Comparison of ENCODE assay signal across 1 cellular context in the genomic region with DNA sequence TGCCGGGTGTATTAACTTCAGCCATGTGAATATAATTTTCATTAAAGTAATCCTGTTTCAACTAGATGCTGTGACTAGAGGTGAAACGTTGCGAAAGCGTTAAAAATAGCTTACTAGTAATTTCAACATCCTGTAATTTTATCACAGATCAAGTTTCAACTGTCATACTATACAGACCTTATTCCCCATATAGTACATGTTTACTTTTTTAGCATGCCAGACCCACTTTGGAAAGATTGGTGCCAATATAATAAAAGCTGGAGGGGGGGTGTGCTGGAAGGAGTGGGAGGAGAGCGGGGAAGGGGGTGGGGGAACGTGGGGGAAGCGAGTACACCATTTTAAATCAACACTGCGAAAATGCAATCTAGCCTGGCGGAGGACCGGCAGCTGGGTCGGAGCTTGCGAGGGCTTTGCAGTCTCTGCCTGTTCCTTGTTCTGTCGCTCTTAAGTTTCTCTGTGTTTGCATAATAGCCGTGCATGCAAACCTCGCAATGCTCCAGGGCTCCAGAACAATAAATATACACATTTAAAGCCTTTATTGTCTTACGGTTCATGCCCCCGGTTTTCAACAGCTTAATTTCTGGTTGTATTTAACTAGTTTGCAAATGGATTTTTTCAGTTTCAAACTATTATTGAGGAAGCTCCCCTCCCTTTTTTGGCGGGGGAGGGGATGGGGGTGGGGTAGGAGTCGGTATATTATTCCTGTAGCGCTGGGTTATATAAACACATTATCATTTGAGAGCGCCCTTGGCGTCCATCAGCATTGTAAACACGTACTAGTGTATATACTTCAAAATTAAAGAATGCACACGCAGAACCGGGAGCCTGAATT.
TF ChIP-seq lines count a peak whose summit lies in the region.

No MANE protein-coding gene starts in this region.

TF ChIP-seq in HepG2, 621 proteins besides CTCF, POLR2A, EP300 and RAD21 (continued from another document):
- TF ChIP-seq, protein P1, sequence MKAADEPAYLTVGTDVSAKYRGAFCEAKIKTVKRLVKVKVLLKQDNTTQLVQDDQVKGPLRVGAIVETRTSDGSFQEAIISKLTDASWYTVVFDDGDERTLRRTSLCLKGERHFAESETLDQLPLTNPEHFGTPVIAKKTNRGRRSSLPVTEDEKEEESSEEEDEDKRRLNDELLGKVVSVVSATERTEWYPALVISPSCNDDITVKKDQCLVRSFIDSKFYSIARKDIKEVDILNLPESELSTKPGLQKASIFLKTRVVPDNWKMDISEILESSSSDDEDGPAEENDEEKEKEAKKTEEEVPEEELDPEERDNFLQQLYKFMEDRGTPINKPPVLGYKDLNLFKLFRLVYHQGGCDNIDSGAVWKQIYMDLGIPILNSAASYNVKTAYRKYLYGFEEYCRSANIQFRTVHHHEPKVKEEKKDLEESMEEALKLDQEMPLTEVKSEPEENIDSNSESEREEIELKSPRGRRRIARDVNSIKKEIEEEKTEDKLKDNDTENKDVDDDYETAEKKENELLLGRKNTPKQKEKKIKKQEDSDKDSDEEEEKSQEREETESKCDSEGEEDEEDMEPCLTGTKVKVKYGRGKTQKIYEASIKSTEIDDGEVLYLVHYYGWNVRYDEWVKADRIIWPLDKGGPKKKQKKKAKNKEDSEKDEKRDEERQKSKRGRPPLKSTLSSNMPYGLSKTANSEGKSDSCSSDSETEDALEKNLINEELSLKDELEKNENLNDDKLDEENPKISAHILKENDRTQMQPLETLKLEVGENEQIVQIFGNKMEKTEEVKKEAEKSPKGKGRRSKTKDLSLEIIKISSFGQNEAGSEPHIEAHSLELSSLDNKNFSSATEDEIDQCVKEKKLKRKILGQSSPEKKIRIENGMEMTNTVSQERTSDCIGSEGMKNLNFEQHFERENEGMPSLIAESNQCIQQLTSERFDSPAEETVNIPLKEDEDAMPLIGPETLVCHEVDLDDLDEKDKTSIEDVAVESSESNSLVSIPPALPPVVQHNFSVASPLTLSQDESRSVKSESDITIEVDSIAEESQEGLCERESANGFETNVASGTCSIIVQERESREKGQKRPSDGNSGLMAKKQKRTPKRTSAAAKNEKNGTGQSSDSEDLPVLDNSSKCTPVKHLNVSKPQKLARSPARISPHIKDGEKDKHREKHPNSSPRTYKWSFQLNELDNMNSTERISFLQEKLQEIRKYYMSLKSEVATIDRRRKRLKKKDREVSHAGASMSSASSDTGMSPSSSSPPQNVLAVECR (CRISPR knock-in tag; IDR thresholded peaks at IDR 0.05; ENCODE audit: borderline replicate concordance), result no peak
- TF ChIP-seq, protein P2, sequence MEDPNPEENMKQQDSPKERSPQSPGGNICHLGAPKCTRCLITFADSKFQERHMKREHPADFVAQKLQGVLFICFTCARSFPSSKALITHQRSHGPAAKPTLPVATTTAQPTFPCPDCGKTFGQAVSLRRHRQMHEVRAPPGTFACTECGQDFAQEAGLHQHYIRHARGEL (CRISPR knock-in tag; IDR thresholded peaks at IDR 0.05), result no peak
- TF ChIP-seq, protein P3, sequence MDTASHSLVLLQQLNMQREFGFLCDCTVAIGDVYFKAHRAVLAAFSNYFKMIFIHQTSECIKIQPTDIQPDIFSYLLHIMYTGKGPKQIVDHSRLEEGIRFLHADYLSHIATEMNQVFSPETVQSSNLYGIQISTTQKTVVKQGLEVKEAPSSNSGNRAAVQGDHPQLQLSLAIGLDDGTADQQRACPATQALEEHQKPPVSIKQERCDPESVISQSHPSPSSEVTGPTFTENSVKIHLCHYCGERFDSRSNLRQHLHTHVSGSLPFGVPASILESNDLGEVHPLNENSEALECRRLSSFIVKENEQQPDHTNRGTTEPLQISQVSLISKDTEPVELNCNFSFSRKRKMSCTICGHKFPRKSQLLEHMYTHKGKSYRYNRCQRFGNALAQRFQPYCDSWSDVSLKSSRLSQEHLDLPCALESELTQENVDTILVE (CRISPR knock-in tag; IDR thresholded peaks at IDR 0.05), result no peak
- TF ChIP-seq TBP (CRISPR knock-in tag; IDR thresholded peaks at IDR 0.05), result no peak
- TF ChIP-seq SATB2 (CRISPR knock-in tag; IDR thresholded peaks at IDR 0.05), result no peak
- no peak for TF ChIP-seq KDM3A (CRISPR knock-in tag; IDR thresholded peaks at IDR 0.05; ENCODE audit: low read depth)
- no peak for TF ChIP-seq ETV6 (CRISPR knock-in tag; conservative IDR thresholded peaks at IDR 0.05)
- no peak for TF ChIP-seq PLRG1 (conservative IDR thresholded peaks at IDR 0.05)
- no peak for TF ChIP-seq ZNF207 (IDR thresholded peaks at IDR 0.05; ENCODE audit: borderline replicate concordance)
- TF ChIP-seq, protein P4, sequence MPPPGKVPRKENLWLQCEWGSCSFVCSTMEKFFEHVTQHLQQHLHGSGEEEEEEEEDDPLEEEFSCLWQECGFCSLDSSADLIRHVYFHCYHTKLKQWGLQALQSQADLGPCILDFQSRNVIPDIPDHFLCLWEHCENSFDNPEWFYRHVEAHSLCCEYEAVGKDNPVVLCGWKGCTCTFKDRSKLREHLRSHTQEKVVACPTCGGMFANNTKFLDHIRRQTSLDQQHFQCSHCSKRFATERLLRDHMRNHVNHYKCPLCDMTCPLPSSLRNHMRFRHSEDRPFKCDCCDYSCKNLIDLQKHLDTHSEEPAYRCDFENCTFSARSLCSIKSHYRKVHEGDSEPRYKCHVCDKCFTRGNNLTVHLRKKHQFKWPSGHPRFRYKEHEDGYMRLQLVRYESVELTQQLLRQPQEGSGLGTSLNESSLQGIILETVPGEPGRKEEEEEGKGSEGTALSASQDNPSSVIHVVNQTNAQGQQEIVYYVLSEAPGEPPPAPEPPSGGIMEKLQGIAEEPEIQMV (CRISPR knock-in tag; IDR thresholded peaks at IDR 0.05; ENCODE audit: low read depth), result no peak
